Comparison of ENCODE assay signal across 2 cellular contexts in genomic region chr12:8179989-8180585, GRCh38.
TF ChIP-seq lines count a peak whose summit lies in the region.

No MANE protein-coding gene starts in this region.

TF ChIP-seq in H1, 55 proteins besides CTCF, POLR2A, EP300 and RAD21:
- peak; percentile 51; the same call in 1 of the 2 replicates for TF ChIP-seq PHF8 (conservative IDR thresholded peaks at IDR 0.05; ENCODE audit: low read depth, low read length)
- peak; percentile 29; the same call in 1 of the 2 replicates for TF ChIP-seq NRF1 (IDR thresholded peaks at IDR 0.05; ENCODE audit: low read depth, low read length)

TF ChIP-seq in liver, 16 proteins besides CTCF, POLR2A, EP300 and RAD21:
- peak; percentile 36 for TF ChIP-seq YY1 (IDR thresholded peaks at IDR 0.05)
TF ChIP-seq in liver: peak in this region for 1; not testable (repeated sequence) for 15.
